Comparison of ENCODE assay signal across 14 cellular contexts in the genomic region with DNA sequence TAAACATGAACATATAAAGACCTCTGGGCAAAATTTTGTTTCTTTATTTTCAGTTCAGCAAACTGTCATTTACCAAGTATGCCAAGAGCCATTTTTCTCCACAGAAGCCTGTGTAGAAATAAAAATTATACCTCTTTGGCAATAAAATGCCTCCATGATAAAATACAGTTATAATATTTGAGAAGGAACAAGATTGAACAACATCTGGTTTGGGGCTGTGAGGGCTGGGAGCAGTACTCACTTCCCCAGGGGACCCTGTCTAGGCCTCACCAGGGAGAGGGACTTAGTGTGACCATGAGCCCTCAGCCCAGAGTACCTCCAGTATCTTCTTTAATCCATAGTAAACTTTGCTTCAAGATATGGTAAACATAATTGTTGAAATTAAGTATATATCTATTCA.
DNase-seq lines count a peak whose midpoint lies in the region; ATAC-seq, FAIRE-seq and TF ChIP-seq lines count a peak whose summit lies in the region.
"Had no signal": no experiment of that assay in that cellular context is flagged by ENCODE, and none has a peak within 500 bp of the region (broad histone marks: within the 10 kb centered on the region; RNA-seq: fewer than 3 reads in every experiment).

No MANE protein-coding gene starts in this region.

- no peak overlapping the region for H3K9ac ChIP-seq in SK-N-MC (ENCODE audit: insufficient read length)
- H3K9ac ChIP-seq in stomach smooth muscle (ENCODE audit: low read length in 2 of 2): no peak overlapping the region

- DNase-seq in HTR-8/SVneo (ENCODE audit: insufficient read length, low spot score) (no peak), SK-N-MC (ENCODE audit: low read depth, low spot score) (no peak), left lung (no peak), dorsolateral prefrontal cortex (no peak), hippocampal formation (lab: John Stamatoyannopoulos, UW) (no peak)
- no peak for DNase-seq in stimulated activated CD4-positive, alpha-beta T cell treated with anti-CD3 and anti-CD28 coated beads, Interleukin-2, amount 100 ng/mL, for 24 hours
- DNase-seq in activated effector memory CD4-positive, alpha-beta T cell treated with Interleukin-2 at 50 U/mL for 16 hours: no peak
- DNase-seq: activated T-cell treated with anti-CD3 and anti-CD28 coated beads, Interleukin-2, amount 50 U/mL, for 1 hour; DMS 273 treated with DMSO at 0.1 percent for 48 hours; endodermal cell; mammary epithelial cell; NCI-H1092 had no signal

- peak overlapping the region; percentile 14; the same call in 1 of the 2 replicates for H3K27ac ChIP-seq in SK-N-MC
- H3K27ac ChIP-seq in left lung: peak overlapping the region; percentile 72 to 84
- H3K27ac ChIP-seq in stomach smooth muscle (ENCODE audit: low read length): peak overlapping the region; percentile 50
- H3K27ac ChIP-seq in dorsolateral prefrontal cortex: peak overlapping the region in 3 of 59 donors; percentile 2 to 72 (median 13)

- H3K36me3 ChIP-seq in SK-N-MC (ENCODE audit: insufficient read depth, low read length) (no peaks in the 10 kb centered on the region), left lung (no peaks in the 10 kb centered on the region), stomach smooth muscle (ENCODE audit: control insufficient read depth in 2 of 2, insufficient read depth in 2 of 2, low read length in 2 of 2) (no peaks in the 10 kb centered on the region)

- intact Hi-C loops in left lung (cut with DNase I): loop anchor here in 1 of 2 donors (10.0 kb wide), 1 partner anchor 59 kb away; no protein-coding TSS in a partner anchor
- intact Hi-C loops in dorsolateral prefrontal cortex (cut with DNase I): no loop called here

- TF ChIP-seq CTCF in left lung (IDR thresholded peaks at IDR 0.05) (no peak), dorsolateral prefrontal cortex (IDR thresholded peaks at IDR 0.05 in 54 of 56, conservative IDR thresholded peaks at IDR 0.05 in 2 of 56; ENCODE audit: low read depth in 1 of 56, partially characterized antibody in 56 of 56) (no peak)

- H3K27me3 ChIP-seq in left lung: no peaks in the 10 kb centered on the region
- no peaks in the 10 kb centered on the region for H3K27me3 ChIP-seq in stomach smooth muscle (ENCODE audit: control insufficient read depth in 1 of 2, insufficient read depth in 2 of 2, low read length in 2 of 2)
- H3K27me3 ChIP-seq in dorsolateral prefrontal cortex: no peaks in the 10 kb centered on the region

- H3K4me3 ChIP-seq in SK-N-MC: no peak overlapping the region
- H3K4me3 ChIP-seq in left lung: no peak overlapping the region
- H3K4me3 ChIP-seq in stomach smooth muscle (ENCODE audit: low read length in 2 of 2): no peak overlapping the region
- H3K4me3 ChIP-seq in dorsolateral prefrontal cortex: no peak overlapping the region

- FAIRE-seq in HTR-8/SVneo (lab: Jason Lieb, UNC): peak; percentile 4
- FAIRE-seq: TTC549 had no signal

- H3K4me1 ChIP-seq in left lung (peaks cover 34 to 36% of the 10 kb centered on the region in 2 donors), stomach smooth muscle (ENCODE audit: control insufficient read depth, insufficient read depth, low read length) (peaks cover 45% of the 10 kb centered on the region)

- H3K9me3 ChIP-seq in SK-N-MC (ENCODE audit: low read depth, low read length) (no peaks in the 10 kb centered on the region), left lung (no peaks in the 10 kb centered on the region), stomach smooth muscle (ENCODE audit: control insufficient read depth in 2 of 2, low read length in 2 of 2) (no peaks in the 10 kb centered on the region)

- ATAC-seq in left lung: no peak
